ENCODE assay signal across 24 cellular contexts in the genomic region with DNA sequence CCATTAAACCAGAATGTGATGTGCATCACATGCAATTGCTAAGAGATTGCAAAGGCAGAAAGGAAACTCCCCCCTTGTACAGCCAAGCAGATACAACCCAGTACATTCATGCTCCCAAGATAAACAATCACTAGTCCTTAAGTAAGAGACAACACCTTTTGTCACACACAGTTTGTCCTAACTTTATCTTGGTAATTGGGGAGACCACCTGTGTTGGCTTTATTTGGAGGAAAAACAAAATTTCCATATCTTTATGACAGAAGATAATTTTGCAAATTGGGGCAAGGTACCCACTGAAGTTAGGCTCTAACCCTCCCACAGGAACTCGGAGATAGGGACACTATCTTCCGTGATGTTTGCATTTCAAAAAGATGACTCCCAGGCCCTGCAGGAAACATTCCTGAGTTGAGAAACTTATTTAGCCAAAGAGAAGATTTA.
DNase-seq lines count a peak whose midpoint lies in the region; ATAC-seq lines count a peak whose summit lies in the region.
"Had no signal": no experiment of that assay in that cellular context is flagged by ENCODE, and none has a peak within 500 bp of the region (broad histone marks: within the 10 kb centered on the region; RNA-seq: fewer than 3 reads in every experiment).

No MANE protein-coding gene starts in this region.

- H3K27me3 Mint-ChIP-seq in activated CD4-positive, alpha-beta T cell treated with anti-CD3 and anti-CD28 coated beads, Interleukin-2, amount 10 ng/mL, durations not matched to agents 7 days and 5 days = no peaks in the 10 kb centered on the region
- H3K27me3 Mint-ChIP-seq: CD4-positive, CD25-positive, alpha-beta regulatory T cell had no signal

- no peaks in the 10 kb centered on the region for H3K9me3 ChIP-seq in HUES48 (ENCODE audit: control insufficient read depth, insufficient read depth, low read length)
- H3K9me3 ChIP-seq: BLaER1, Peyer's patch, SK-N-SH had no signal

- H3K36me3 Mint-ChIP-seq in activated CD4-positive, alpha-beta T cell treated with anti-CD3 and anti-CD28 coated beads, Interleukin-2, amount 10 ng/mL, durations not matched to agents 7 days and 5 days (ENCODE audit: low read depth) = peaks cover 4% of the 10 kb centered on the region

- no peaks in the 10 kb centered on the region for H3K4me1 Mint-ChIP-seq in activated CD4-positive, alpha-beta T cell treated with anti-CD3 and anti-CD28 coated beads, Interleukin-2, amount 10 ng/mL, durations not matched to agents 7 days and 5 days
- H3K4me1 Mint-ChIP-seq: CD4-positive, CD25-positive, alpha-beta regulatory T cell had no signal

- POLR2A ChIA-PET in activated CD4-positive, alpha-beta T cell treated with anti-CD3 and anti-CD28 coated beads, Interleukin-2, amount 10 ng/mL, durations not matched to agents 7 days and 5 days (lab: Charles Lee) = no interaction called here

- H3K27ac Mint-ChIP-seq in activated CD4-positive, alpha-beta T cell treated with anti-CD3 and anti-CD28 coated beads, Interleukin-2, amount 10 ng/mL, durations not matched to agents 7 days and 5 days = no peak overlapping the region
- H3K27ac Mint-ChIP-seq: CD4-positive, CD25-positive, alpha-beta regulatory T cell had no signal

- DNase-seq in amniotic epithelial cell (ENCODE audit: low read depth) (peak; percentile 40), iPS DF 19.7 (ENCODE audit: low read depth, low spot score) (peak; percentile 77), mesendoderm (peak; percentile 88), SHP77 (lab: John Stamatoyannopoulos, UW) (no peak), NCI-H774 (lab: John Stamatoyannopoulos, UW) (no peak)
- no peak for DNase-seq in activated CD4-positive, alpha-beta T cell treated with anti-CD3 and anti-CD28 coated beads, Interleukin-2, amount 10 ng/mL, durations not matched to agents 7 days and 5 days
- DNase-seq: CD4-positive, CD25-positive, alpha-beta regulatory T cell; DMS153; DND-41; GOT3; HCEC 1CT; NCI-H1092; NCI-H1417 treated with DMSO at 0.1 percent for 48 hours; NCI-H1694 treated with DMSO at 0.1 percent for 48 hours; NCI-H2081; NCI-H2227 treated with DMSO at 0.1 percent for 48 hours; NCI-H526 treated with DMSO at 0.1 percent for 48 hours; OCI-M1; Peyer's patch; SIG-M5; SK-N-SH had no signal

- no peak overlapping the region for H4K5ac ChIP-seq in mesendoderm (ENCODE audit: low read length)

- no peak overlapping the region for H3K9ac ChIP-seq in HUES48 (ENCODE audit: low read depth, low read length)
- H3K9ac ChIP-seq in mesendoderm (ENCODE audit: low read length) = no peak overlapping the region
- H3K9ac ChIP-seq: BLaER1, SK-N-SH had no signal

- H3K27ac ChIP-seq in HUES48 (ENCODE audit: low read depth, low read length) (peak overlapping the region; percentile 28), mesendoderm (ENCODE audit: low read depth, low read length) (no peak overlapping the region)
- H3K27ac ChIP-seq: BLaER1, Peyer's patch had no signal

- H3K27me3 ChIP-seq in HUES48 (ENCODE audit: control insufficient read depth, insufficient read depth, low read length) (peaks cover 91% of the 10 kb centered on the region), mesendoderm (ENCODE audit: insufficient read depth, low read length, poor library complexity) (no peaks in the 10 kb centered on the region)
- H3K27me3 ChIP-seq: BLaER1, Peyer's patch had no signal

- H3K4me3 ChIP-seq in HUES48 (ENCODE audit: low read depth, low read length) (no peak overlapping the region), mesendoderm (ENCODE audit: low read length) (no peak overlapping the region)
- H3K4me3 ChIP-seq: BLaER1, Peyer's patch had no signal

- whole genome bisulfite sequencing in mesendoderm (ENCODE audit: extremely low coverage, insufficient coverage, low lambda C conversion rate) = no CpG with 5 or more reads among the region's 2 CpGs

- ATAC-seq in GM18870 (IDR thresholded peaks at IDR 0.05; ENCODE audit: unreplicated experiment) = no peak

- H3K4me3 Mint-ChIP-seq in activated CD4-positive, alpha-beta T cell treated with anti-CD3 and anti-CD28 coated beads, Interleukin-2, amount 10 ng/mL, durations not matched to agents 7 days and 5 days = no peak overlapping the region
- H3K4me3 Mint-ChIP-seq: CD4-positive, CD25-positive, alpha-beta regulatory T cell had no signal

- no peak overlapping the region for H3K4ac ChIP-seq in mesendoderm (ENCODE audit: low read depth, low read length)

- H3K36me3 ChIP-seq in HUES48 (ENCODE audit: control insufficient read depth, insufficient read depth, low read length) = no peaks in the 10 kb centered on the region
- no peaks in the 10 kb centered on the region for H3K36me3 ChIP-seq in mesendoderm (ENCODE audit: control insufficient read depth, insufficient read depth, low read length)
- H3K36me3 ChIP-seq: BLaER1, Peyer's patch had no signal

- no peak overlapping the region for H3K18ac ChIP-seq in mesendoderm (ENCODE audit: low read length)

- H3K4me2 ChIP-seq in mesendoderm (ENCODE audit: low read length) = no peak overlapping the region
- H3K4me2 ChIP-seq: BLaER1, SK-N-SH had no signal

- H3K4me1 ChIP-seq in HUES48 (ENCODE audit: control insufficient read depth, insufficient read depth, low read length) (peaks cover 36% of the 10 kb centered on the region), mesendoderm (ENCODE audit: control insufficient read depth, low read depth, low read length) (peaks cover 31% of the 10 kb centered on the region)
- H3K4me1 ChIP-seq: BLaER1, Peyer's patch had no signal

- no peak overlapping the region for H3K23ac ChIP-seq in mesendoderm (ENCODE audit: low read length)

- no peak overlapping the region for H2AK5ac ChIP-seq in mesendoderm (ENCODE audit: low read length)

- H3K79me2 ChIP-seq in mesendoderm (ENCODE audit: control insufficient read depth, insufficient read depth, low read length) = no peaks in the 10 kb centered on the region

- H3K56ac ChIP-seq in mesendoderm (ENCODE audit: low read length) = no peak overlapping the region

- no peaks in the 10 kb centered on the region for H3K79me1 ChIP-seq in mesendoderm (ENCODE audit: low read length)

- no peak overlapping the region for H2BK15ac ChIP-seq in mesendoderm (replicated peaks; ENCODE audit: low read depth)

- H2BK5ac ChIP-seq in mesendoderm (ENCODE audit: low read length) = no peak overlapping the region

- H3K9me3 Mint-ChIP-seq in activated CD4-positive, alpha-beta T cell treated with anti-CD3 and anti-CD28 coated beads, Interleukin-2, amount 10 ng/mL, durations not matched to agents 7 days and 5 days = peaks cover 3% of the 10 kb centered on the region

- no peak overlapping the region for H4K8ac ChIP-seq in mesendoderm (ENCODE audit: low read depth, low read length)

- CTCF ChIA-PET in activated CD4-positive, alpha-beta T cell treated with anti-CD3 and anti-CD28 coated beads, Interleukin-2, amount 10 ng/mL, durations not matched to agents 7 days and 5 days (lab: Charles Lee) = no interaction called here

- H2BK120ac ChIP-seq in mesendoderm (ENCODE audit: low read depth, low read length) = no peak overlapping the region

Comparison
In these comparisons a context has a peak if more than half of its experiments do, and no peak if none do; other contexts are left out.
1. DNase-seq: peak in amniotic epithelial cell (single experiment), iPS DF 19.7 (single experiment) and mesendoderm (single experiment); none in SHP77 (0 of 2), NCI-H774 (single experiment) and activated CD4-positive, alpha-beta T cell treated with anti-CD3 and anti-CD28 coated beads, Interleukin-2, amount 10 ng/mL, durations not matched to agents 7 days and 5 days (single experiment).